ENCODE assay signal across 8 cellular contexts in the genomic region with DNA sequence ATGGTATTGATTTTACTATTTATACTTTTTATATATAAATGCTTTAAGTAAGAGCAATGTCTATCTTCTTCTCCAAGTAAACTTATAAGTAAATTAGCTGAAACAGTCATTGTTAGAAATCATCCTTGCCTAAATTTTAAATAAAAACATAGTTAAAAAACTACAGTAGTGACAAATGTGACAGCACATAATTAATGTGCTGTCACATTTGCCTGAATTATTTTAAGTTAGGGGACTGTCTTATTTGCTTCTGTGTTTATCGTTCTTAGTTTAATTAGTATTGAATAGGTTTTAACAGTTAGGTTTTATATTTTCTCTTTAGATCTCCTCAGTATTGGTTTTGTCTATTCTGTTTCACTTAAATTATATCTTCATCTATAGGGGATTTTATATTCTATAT.
"Had no signal": no experiment of that assay in that cellular context is flagged by ENCODE, and none has a peak within 500 bp of the region (broad histone marks: within the 10 kb centered on the region; RNA-seq: fewer than 3 reads in every experiment).

No MANE protein-coding gene starts in this region.

- H3K4me1 Mint-ChIP-seq: H9 had no signal

- H2AFZ ChIP-seq: GM23248 had no signal

- H3K27ac ChIP-seq: GM23248 had no signal

- FAIRE-seq: HTR-8/SVneo had no signal

- H3K4me3 Mint-ChIP-seq: H9, HFFc6, IgD-negative memory B cell had no signal

- DNase-seq: GM23248, GOT3, H9, HCEC 1CT, HFFc6, KG1 had no signal

- H3K9ac ChIP-seq: GM23248 had no signal

- H3K9me3 Mint-ChIP-seq: H9, HFFc6, IgD-negative memory B cell had no signal

- H3K27ac Mint-ChIP-seq: H9, HFFc6, IgD-negative memory B cell had no signal

- H3K4me3 ChIP-seq: GM23248 had no signal
